Comparison of ENCODE assay signal across 8 cellular contexts in the genomic region with DNA sequence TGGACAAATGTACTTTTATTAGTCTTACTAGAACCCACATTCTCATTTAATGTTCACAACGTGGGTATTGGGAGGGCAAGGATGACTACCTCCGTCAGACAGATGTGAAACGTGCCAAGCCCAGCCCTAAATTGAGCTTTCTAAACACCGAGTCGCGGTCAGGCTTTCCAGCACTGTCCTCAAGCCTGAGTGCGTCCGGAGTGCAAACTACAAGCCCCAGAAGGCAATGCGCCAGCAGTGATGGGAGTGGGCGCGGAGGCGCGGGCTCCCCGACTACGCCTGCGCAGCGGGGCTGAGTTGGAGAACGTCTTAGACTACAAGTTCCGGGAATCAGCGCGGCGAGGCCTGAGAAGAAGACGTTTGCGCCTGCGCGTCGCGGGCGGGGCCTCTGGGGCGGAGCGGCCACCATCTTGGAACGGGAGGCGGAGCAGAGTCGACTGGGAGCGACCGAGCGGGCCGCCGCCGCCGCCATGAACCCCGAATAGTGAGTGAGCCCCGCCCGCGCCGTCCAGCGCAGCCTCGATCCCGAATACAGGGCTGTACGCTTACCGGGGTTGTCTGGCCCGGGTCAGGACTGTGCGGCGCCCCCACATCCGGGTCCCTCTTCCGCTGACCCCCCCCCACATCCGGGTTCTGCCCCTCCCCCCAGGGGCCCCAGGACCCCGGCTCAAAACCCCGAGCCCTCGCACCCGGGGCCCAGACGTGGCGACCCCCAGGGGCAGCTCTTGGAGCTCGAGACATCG. TPM values are rescaled to one million over a fixed set of nuclear protein-coding genes. Genes with fewer than 3 reads are reported as not detected.
DNase-seq lines count a peak whose midpoint lies in the region; ATAC-seq and TF ChIP-seq lines count a peak whose summit lies in the region.

A gene (plus strand): TSS at position 430 of the 743 bp plus-strand sequence. CDS start 41 bp downstream, at position 471.

- DNase-seq in CD14-positive monocyte (ENCODE audit: low spot score) (peak; percentile 100), NCI-H82 (lab: John Stamatoyannopoulos, UW) (peak; percentile 99), dermis blood vessel endothelial cell (peak; percentile 100), left lung (peak; percentile 100)
- DNase-seq in activated CD4-positive, alpha-beta T cell treated with anti-CD3 and anti-CD28 coated beads, Interleukin-2, amount 50 U/mL, for 48 hours, result peak; percentile 99 to 100
- DNase-seq in stimulated activated CD4-positive, alpha-beta T cell treated with anti-CD3 and anti-CD28 coated beads, Interleukin-2, amount 100 ng/mL, for 48 hours, result peak; percentile 99 to 100

- peaks cover 33% of the 10 kb centered on the region for H3K4me1 Mint-ChIP-seq in CD14-positive monocyte

- ATAC-seq in GM19397 (IDR thresholded peaks at IDR 0.05; ENCODE audit: unreplicated experiment) (peak; percentile 79), HG03571 (IDR thresholded peaks at IDR 0.05; ENCODE audit: unreplicated experiment) (peak; percentile 72), left lung (peak; percentile 90)

- H3K9me3 Mint-ChIP-seq in CD14-positive monocyte, result no peaks in the 10 kb centered on the region

- H3K27ac Mint-ChIP-seq in CD14-positive monocyte, result peak within 1 kb of the TSS; percentile 90 to 99 (median 96)

- no peaks in the 10 kb centered on the region for H3K27me3 ChIP-seq in left lung

- peaks cover 9 to 30% of the 10 kb centered on the region in 2 donors for H3K4me1 ChIP-seq in left lung

- H3K4me3 Mint-ChIP-seq in CD14-positive monocyte, result peak within 1 kb of the TSS; percentile 93 to 98

- no peak for TF ChIP-seq CTCF in CD14-positive monocyte (IDR thresholded peaks at IDR 0.05)
- no peak for TF ChIP-seq CTCF in left lung (IDR thresholded peaks at IDR 0.05)

- H3K27me3 Mint-ChIP-seq in CD14-positive monocyte (ENCODE audit: low read depth in 3 of 3), result peaks cover 0 to 3% (median 3%) of the 10 kb centered on the region in 3 donors

- H3K36me3 Mint-ChIP-seq in CD14-positive monocyte, result peaks cover 23 to 27% of the 10 kb centered on the region in 2 donors

- intact Hi-C loops in CD14-positive monocyte (cut with micrococcal nuclease), result loop anchor here in 1 of 2 donors (2.0 kb wide), 1 partner anchor 20 kb away; a partner anchor contains a TSS
- intact Hi-C loops in left lung (cut with DNase I), result no loop called here

- H3K27ac ChIP-seq in left lung, result peak within 1 kb of the TSS; percentile 93 to 94

- peaks cover 0 to 42% of the 10 kb centered on the region in 2 donors for H3K36me3 ChIP-seq in left lung

- no peaks in the 10 kb centered on the region for H3K9me3 ChIP-seq in left lung

- H3K4me3 ChIP-seq in left lung, result peak within 1 kb of the TSS; percentile 95 to 97

RNA-seq across cellular contexts. Expression of the gene that starts here (rescaled TPM):
- polyA plus RNA-seq in CD14-positive monocyte, result 10 to 100 TPM; 17.9 to 18.8 TPM
- 77.8 and 196 TPM in 2 replicates for total RNA-seq in dermis blood vessel endothelial cell
- total RNA-seq in left lung, result 100 to 1,000 TPM; 141 to 154 TPM

Comparison
In these comparisons a context has a peak if more than half of its experiments do, and no peak if none do; other contexts are left out.
1. Peak in every context shown above with its lines: DNase-seq, ATAC-seq, H3K4me3 ChIP-seq and H3K27ac ChIP-seq.